In the genomic region with DNA sequence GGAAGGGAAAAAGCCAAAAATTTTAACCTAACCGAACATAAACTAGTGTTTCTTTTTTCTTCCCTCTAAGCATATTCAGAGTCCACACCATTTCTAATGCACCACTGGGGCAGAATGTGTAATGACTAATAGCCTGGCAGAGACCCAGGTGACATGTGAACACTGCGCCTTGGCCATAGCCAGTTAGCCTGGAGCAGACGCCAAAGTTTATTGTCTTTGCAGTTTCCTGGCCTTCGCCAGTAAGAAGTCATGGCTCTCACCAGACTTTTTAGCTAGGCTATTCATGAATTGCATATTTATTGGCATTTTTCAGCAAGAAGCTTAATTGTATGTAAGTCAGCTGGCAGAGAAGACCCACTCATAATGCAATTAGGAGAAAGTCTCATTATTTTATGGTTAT, we compare ENCODE assay signal across 12 cellular contexts.
DNase-seq lines count a peak whose midpoint lies in the region; ATAC-seq and TF ChIP-seq lines count a peak whose summit lies in the region.
"Had no signal": no experiment of that assay in that cellular context is flagged by ENCODE, and none has a peak within 500 bp of the region (broad histone marks: within the 10 kb centered on the region; RNA-seq: fewer than 3 reads in every experiment).

No MANE protein-coding gene starts in this region.

- no peak overlapping the region for H3K4me2 ChIP-seq in MM.1S (ENCODE audit: low read depth, low read length)

- H3K36me3 ChIP-seq in MM.1S (replicated peaks; ENCODE audit: insufficient read depth, low read length): no peaks in the 10 kb centered on the region
- H3K36me3 ChIP-seq: ovary had no signal

- no peak overlapping the region for H2AFZ ChIP-seq in MM.1S (ENCODE audit: low read length)

- peak; percentile 92 for DNase-seq in Daoy (ENCODE audit: low read depth)
- peak; percentile 29 to 66 for DNase-seq in foreskin keratinocyte
- peak; percentile 59 for DNase-seq in renal cortical epithelial cell (ENCODE audit: low read depth)
- DNase-seq in MM.1S: no peak
- DNase-seq: activated B cell treated with CpG ODN at 0.5 μM for 24 hours, GF-D8, NCI-H2029 had no signal

- no peaks in the 10 kb centered on the region for H3K9me3 ChIP-seq in MM.1S (replicated peaks; ENCODE audit: insufficient read depth, low read length)
- H3K9me3 ChIP-seq: ovary had no signal

- no peaks in the 10 kb centered on the region for H3K9me2 ChIP-seq in MM.1S (replicated peaks; ENCODE audit: insufficient read depth, low read length)

- no peaks in the 10 kb centered on the region for H3K79me2 ChIP-seq in MM.1S (ENCODE audit: low read length)

- H3K27ac ChIP-seq in foreskin keratinocyte: no peak overlapping the region
- H3K27ac ChIP-seq in MM.1S (ENCODE audit: low read length): no peak overlapping the region
- H3K27ac ChIP-seq: ovary had no signal

- H4K20me1 ChIP-seq in MM.1S (ENCODE audit: insufficient read depth, low read length): no peaks in the 10 kb centered on the region

- ATAC-seq in SK-N-SH treated with all-trans-retinoic acid at 6 μM for 48 hours (peak; percentile 95), foreskin keratinocyte (peak; percentile 92), HG03139 (IDR thresholded peaks at IDR 0.05; ENCODE audit: unreplicated experiment) (no peak), GM18519 (IDR thresholded peaks at IDR 0.05; ENCODE audit: low FRiP score, unreplicated experiment) (no peak), HG02763 (IDR thresholded peaks at IDR 0.05; ENCODE audit: unreplicated experiment) (no peak)

- H3K4me3 ChIP-seq in MM.1S (ENCODE audit: low read length): no peak overlapping the region
- H3K4me3 ChIP-seq: ovary had no signal

- TF ChIP-seq CTCF in foreskin keratinocyte (conservative IDR thresholded peaks at IDR 0.05): no peak
- TF ChIP-seq CTCF in MM.1S (IDR thresholded peaks at IDR 0.05; ENCODE audit: low read length): no peak

- no peaks in the 10 kb centered on the region for H3K27me3 ChIP-seq in foreskin keratinocyte
- no peaks in the 10 kb centered on the region for H3K27me3 ChIP-seq in MM.1S (replicated peaks; ENCODE audit: insufficient read depth, low read length)
- H3K27me3 ChIP-seq: ovary had no signal

- H3K9ac ChIP-seq in MM.1S (ENCODE audit: low read length): no peak overlapping the region

- H3F3A ChIP-seq in MM.1S (ENCODE audit: insufficient read depth, low read length): no peaks in the 10 kb centered on the region

- no peaks in the 10 kb centered on the region for H3K4me1 ChIP-seq in foreskin keratinocyte
- H3K4me1 ChIP-seq in MM.1S (ENCODE audit: low read length): peaks cover 8% of the 10 kb centered on the region; the same call in 1 of the 2 replicates

TF ChIP-seq in SK-N-SH treated with all-trans-retinoic acid at 6 μM for 48 hours, 23 proteins besides CTCF, POLR2A, EP300 and RAD21:
- TF ChIP-seq CREB5 (CRISPR knock-in tag; IDR thresholded peaks at IDR 0.05; ENCODE audit: low read depth): no peak
- no peak for TF ChIP-seq ZNF8 (CRISPR knock-in tag; IDR thresholded peaks at IDR 0.05)
- no peak for TF ChIP-seq TCF4 (CRISPR knock-in tag; IDR thresholded peaks at IDR 0.05; ENCODE audit: borderline replicate concordance)
- no peak for TF ChIP-seq PPARA (CRISPR knock-in tag; IDR thresholded peaks at IDR 0.05; ENCODE audit: borderline replicate concordance)
- no peak for TF ChIP-seq TOX (CRISPR knock-in tag; IDR thresholded peaks at IDR 0.05; ENCODE audit: borderline replicate concordance)
- TF ChIP-seq CSRNP3 (CRISPR knock-in tag; IDR thresholded peaks at IDR 0.05): no peak
- TF ChIP-seq ZNF565 (CRISPR knock-in tag; conservative IDR thresholded peaks at IDR 0.05; ENCODE audit: low read depth): no peak
- no peak for TF ChIP-seq ZNF70 (CRISPR knock-in tag; IDR thresholded peaks at IDR 0.05)
- TF ChIP-seq, protein P1, sequence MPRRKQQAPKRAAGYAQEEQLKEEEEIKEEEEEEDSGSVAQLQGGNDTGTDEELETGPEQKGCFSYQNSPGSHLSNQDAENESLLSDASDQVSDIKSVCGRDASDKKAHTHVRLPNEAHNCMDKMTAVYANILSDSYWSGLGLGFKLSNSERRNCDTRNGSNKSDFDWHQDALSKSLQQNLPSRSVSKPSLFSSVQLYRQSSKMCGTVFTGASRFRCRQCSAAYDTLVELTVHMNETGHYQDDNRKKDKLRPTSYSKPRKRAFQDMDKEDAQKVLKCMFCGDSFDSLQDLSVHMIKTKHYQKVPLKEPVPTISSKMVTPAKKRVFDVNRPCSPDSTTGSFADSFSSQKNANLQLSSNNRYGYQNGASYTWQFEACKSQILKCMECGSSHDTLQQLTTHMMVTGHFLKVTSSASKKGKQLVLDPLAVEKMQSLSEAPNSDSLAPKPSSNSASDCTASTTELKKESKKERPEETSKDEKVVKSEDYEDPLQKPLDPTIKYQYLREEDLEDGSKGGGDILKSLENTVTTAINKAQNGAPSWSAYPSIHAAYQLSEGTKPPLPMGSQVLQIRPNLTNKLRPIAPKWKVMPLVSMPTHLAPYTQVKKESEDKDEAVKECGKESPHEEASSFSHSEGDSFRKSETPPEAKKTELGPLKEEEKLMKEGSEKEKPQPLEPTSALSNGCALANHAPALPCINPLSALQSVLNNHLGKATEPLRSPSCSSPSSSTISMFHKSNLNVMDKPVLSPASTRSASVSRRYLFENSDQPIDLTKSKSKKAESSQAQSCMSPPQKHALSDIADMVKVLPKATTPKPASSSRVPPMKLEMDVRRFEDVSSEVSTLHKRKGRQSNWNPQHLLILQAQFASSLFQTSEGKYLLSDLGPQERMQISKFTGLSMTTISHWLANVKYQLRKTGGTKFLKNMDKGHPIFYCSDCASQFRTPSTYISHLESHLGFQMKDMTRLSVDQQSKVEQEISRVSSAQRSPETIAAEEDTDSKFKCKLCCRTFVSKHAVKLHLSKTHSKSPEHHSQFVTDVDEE (CRISPR knock-in tag; IDR thresholded peaks at IDR 0.05): no peak
- no peak for TF ChIP-seq ZC3H10 (CRISPR knock-in tag; IDR thresholded peaks at IDR 0.05)
- no peak for TF ChIP-seq BACH2 (CRISPR knock-in tag; IDR thresholded peaks at IDR 0.05; ENCODE audit: borderline replicate concordance)
- TF ChIP-seq ISL1 (CRISPR knock-in tag; IDR thresholded peaks at IDR 0.05): no peak
- TF ChIP-seq ARNTL (CRISPR knock-in tag; IDR thresholded peaks at IDR 0.05; ENCODE audit: borderline replicate concordance, low read depth): no peak

Comparison
In these comparisons a context has a peak if more than half of its experiments do, and no peak if none do; other contexts are left out.
1. ATAC-seq: peak in SK-N-SH treated with all-trans-retinoic acid at 6 μM for 48 hours (single experiment) and foreskin keratinocyte (single experiment); none in HG03139 (single experiment), GM18519 (single experiment) and HG02763 (single experiment).